ENCODE assay signal across 1 cellular context in the genomic region with DNA sequence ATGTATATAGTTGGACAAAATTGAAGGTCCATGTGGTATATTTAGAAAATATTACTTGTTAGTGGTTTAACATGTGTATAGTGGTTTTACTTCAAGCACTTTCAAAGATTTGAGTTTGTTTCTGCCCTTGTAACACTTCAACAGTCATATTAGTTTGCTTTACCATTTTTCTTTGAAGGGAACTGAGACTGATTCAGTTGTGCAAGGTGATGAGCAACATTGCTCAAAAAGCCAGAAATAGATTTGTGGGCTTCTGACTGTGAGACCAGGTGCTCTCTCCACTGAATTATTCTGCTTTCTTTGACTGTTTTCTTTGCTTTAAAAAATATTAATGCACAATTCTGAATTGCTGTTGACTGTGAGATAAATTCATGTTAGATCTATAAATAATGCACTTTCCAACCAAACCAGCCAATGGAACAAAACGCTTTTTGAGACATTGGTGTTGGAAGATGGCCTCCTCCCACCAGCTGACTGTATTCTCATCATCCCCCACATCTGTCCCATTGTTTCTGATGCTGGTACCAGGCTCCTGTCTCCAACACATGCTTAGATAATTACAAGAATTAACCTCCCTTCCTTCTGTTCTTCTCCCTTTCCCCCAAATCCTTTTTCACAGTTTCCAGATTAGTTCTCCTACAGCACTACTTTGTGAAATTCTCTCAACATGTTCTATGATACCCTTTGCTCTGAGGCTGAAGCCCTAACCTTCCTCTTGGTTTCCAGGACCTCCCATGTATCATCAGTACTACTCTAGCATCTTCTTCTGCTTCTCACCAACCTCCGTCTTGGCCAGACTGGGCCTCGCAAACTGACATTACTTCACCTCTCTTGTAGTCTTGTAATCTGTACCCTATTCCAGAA.
TF ChIP-seq lines count a peak whose summit lies in the region.

No MANE protein-coding gene starts in this region.

TF ChIP-seq in SK-N-SH, 30 proteins besides CTCF, POLR2A, EP300 and RAD21 (continued from another document):
- TF ChIP-seq GABPA (IDR thresholded peaks at IDR 0.05; ENCODE audit: low read depth) (no peak), RXRA (IDR thresholded peaks at IDR 0.05; ENCODE audit: borderline replicate concordance, low read depth) (no peak), SMC3 (IDR thresholded peaks at IDR 0.05; ENCODE audit: low read depth, low read length) (no peak), TAF1 (IDR thresholded peaks at IDR 0.05; ENCODE audit: borderline replicate concordance, low read depth, low read length) (no peak), EZH2phosphoT487 (IDR thresholded peaks at IDR 0.05; ENCODE audit: borderline replicate concordance, low read depth) (no peak), RFX5 (IDR thresholded peaks at IDR 0.05; ENCODE audit: low read length) (no peak)
- TF ChIP-seq, protein P1, sequence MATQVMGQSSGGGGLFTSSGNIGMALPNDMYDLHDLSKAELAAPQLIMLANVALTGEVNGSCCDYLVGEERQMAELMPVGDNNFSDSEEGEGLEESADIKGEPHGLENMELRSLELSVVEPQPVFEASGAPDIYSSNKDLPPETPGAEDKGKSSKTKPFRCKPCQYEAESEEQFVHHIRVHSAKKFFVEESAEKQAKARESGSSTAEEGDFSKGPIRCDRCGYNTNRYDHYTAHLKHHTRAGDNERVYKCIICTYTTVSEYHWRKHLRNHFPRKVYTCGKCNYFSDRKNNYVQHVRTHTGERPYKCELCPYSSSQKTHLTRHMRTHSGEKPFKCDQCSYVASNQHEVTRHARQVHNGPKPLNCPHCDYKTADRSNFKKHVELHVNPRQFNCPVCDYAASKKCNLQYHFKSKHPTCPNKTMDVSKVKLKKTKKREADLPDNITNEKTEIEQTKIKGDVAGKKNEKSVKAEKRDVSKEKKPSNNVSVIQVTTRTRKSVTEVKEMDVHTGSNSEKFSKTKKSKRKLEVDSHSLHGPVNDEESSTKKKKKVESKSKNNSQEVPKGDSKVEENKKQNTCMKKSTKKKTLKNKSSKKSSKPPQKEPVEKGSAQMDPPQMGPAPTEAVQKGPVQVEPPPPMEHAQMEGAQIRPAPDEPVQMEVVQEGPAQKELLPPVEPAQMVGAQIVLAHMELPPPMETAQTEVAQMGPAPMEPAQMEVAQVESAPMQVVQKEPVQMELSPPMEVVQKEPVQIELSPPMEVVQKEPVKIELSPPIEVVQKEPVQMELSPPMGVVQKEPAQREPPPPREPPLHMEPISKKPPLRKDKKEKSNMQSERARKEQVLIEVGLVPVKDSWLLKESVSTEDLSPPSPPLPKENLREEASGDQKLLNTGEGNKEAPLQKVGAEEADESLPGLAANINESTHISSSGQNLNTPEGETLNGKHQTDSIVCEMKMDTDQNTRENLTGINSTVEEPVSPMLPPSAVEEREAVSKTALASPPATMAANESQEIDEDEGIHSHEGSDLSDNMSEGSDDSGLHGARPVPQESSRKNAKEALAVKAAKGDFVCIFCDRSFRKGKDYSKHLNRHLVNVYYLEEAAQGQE (IDR thresholded peaks at IDR 0.05; ENCODE audit: low read depth, low read length), result no peak
TF ChIP-seq in SK-N-SH: peak in this region for 0.
